ENCODE assay signal across 8 cellular contexts in genomic region chr12:57523706-57524614, GRCh38. TPM values are rescaled to one million over a fixed set of nuclear protein-coding genes. Genes with fewer than 3 reads are reported as not detected.
A peak's percentile ranks its signal among the peaks of the same experiment; 100 is the strongest.
DNase-seq lines count a peak whose midpoint lies in the region; ATAC-seq and TF ChIP-seq lines count a peak whose summit lies in the region.

No MANE protein-coding gene starts in this region.

- peak overlapping the region; percentile 83 for H3K9ac ChIP-seq in SU-DHL-6 (ENCODE audit: low read length)

- H3K79me2 ChIP-seq in SU-DHL-6 (ENCODE audit: insufficient read depth, low read length): peaks cover 24% of the 10 kb centered on the region

- H3K4me3 ChIP-seq in SU-DHL-6 (ENCODE audit: insufficient read depth, low read length, poor library complexity, severe bottlenecking) (peak overlapping the region; percentile 81), esophagus squamous epithelium (peak overlapping the region; percentile 69 to 93 (median 72)), sigmoid colon (peak overlapping the region; percentile 79 to 94 (median 82))

- H4K20me1 ChIP-seq in SU-DHL-6 (ENCODE audit: low read depth, low read length): no peaks in the 10 kb centered on the region; the same call in 1 of the 2 replicates

- H3K27ac ChIP-seq in SU-DHL-6 (ENCODE audit: low read depth, low read length) (peak overlapping the region; percentile 98), esophagus squamous epithelium (peak overlapping the region; percentile 96 to 100 (median 99)), sigmoid colon (peak overlapping the region; percentile 95 to 100 (median 98))

- no peak for TF ChIP-seq POLR2A in esophagus squamous epithelium (IDR thresholded peaks at IDR 0.05)
- no peak for TF ChIP-seq POLR2A in sigmoid colon (IDR thresholded peaks at IDR 0.05)

- no peak overlapping the region for H2AFZ ChIP-seq in SU-DHL-6 (ENCODE audit: low read depth, low read length, severe bottlenecking)

- H3K4me1 ChIP-seq in esophagus squamous epithelium: peaks cover 38 to 67% (median 40%) of the 10 kb centered on the region in 3 donors
- H3K4me1 ChIP-seq in sigmoid colon: peaks cover 0 to 55% (median 48%) of the 10 kb centered on the region in 4 donors

- TF ChIP-seq CTCF in GM13976 (IDR thresholded peaks at IDR 0.05; ENCODE audit: borderline replicate concordance, control extremely low read depth, extremely low read depth, insufficient read depth, missing control alignments): no peak
- TF ChIP-seq CTCF in SU-DHL-6 (IDR thresholded peaks at IDR 0.05; ENCODE audit: insufficient read depth, low read length, poor library complexity, severe bottlenecking): no peak
- no peak for TF ChIP-seq CTCF in esophagus squamous epithelium (IDR thresholded peaks at IDR 0.05)
- TF ChIP-seq CTCF in sigmoid colon (IDR thresholded peaks at IDR 0.05): no peak

- H3K27me3 ChIP-seq in SU-DHL-6 (ENCODE audit: low read length) (no peaks in the 10 kb centered on the region), esophagus squamous epithelium (no peaks in the 10 kb centered on the region), sigmoid colon (no peaks in the 10 kb centered on the region)

- 48 to 52% methylated on average over 10 of the region's 14 CpGs for WGBS in esophagus squamous epithelium, 2 donors
- WGBS in sigmoid colon, 2 donors: 70 to 73% methylated on average over 14 of the region's 14 CpGs

- H3F3A ChIP-seq in SU-DHL-6 (ENCODE audit: insufficient read depth): peaks cover 32% of the 10 kb centered on the region

- TF ChIP-seq EP300 in sigmoid colon (IDR thresholded peaks at IDR 0.05): no peak

- no peaks in the 10 kb centered on the region for H3K9me2 ChIP-seq in SU-DHL-6 (replicated peaks; ENCODE audit: insufficient read depth, low read length)

- H3K4me2 ChIP-seq in SU-DHL-6 (ENCODE audit: low read depth, low read length, poor library complexity, severe bottlenecking): peak overlapping the region; percentile 90

- no peak for ATAC-seq in GM18519 (IDR thresholded peaks at IDR 0.05; ENCODE audit: low FRiP score, unreplicated experiment)

- intact Hi-C loops in esophagus squamous epithelium (cut with DNase I) (no loop called here), sigmoid colon (cut with DNase I) (loop anchor here (5.0 kb wide), 3 partner anchors 37 to 1407 kb away; partner anchors contain the start of genes ARHGEF25, MARS1, RPL41 and ZC3H10)

- no peaks in the 10 kb centered on the region; the same call in 1 of the 2 replicates for H3K36me3 ChIP-seq in SU-DHL-6 (ENCODE audit: low read length)
- peaks cover 36 to 51% (median 42%) of the 10 kb centered on the region in 3 donors for H3K36me3 ChIP-seq in esophagus squamous epithelium
- H3K36me3 ChIP-seq in sigmoid colon: peaks cover 30 to 52% (median 40%) of the 10 kb centered on the region in 4 donors

- in situ Hi-C loops in GM13976 (cut with MboI; ENCODE audit: low sequenced_read_pairs, unreplicated experiment): no loop called here

- H3K9me3 ChIP-seq in SU-DHL-6 (ENCODE audit: insufficient read depth, low read length) (no peaks in the 10 kb centered on the region), esophagus squamous epithelium (no peaks in the 10 kb centered on the region), sigmoid colon (no peaks in the 10 kb centered on the region)

- DNase-seq in GM13976 (ENCODE audit: low spot score): peak; percentile 55
- DNase-seq in esophagus squamous epithelium (lab: John Stamatoyannopoulos, UW): no peak
- DNase-seq in sigmoid colon: no peak
- DNase-seq in NCI-H226: no peak
- DNase-seq in AML-193 (lab: John Stamatoyannopoulos, UW): no peak
- DNase-seq in AG20443 (ENCODE audit: low spot score): no peak

RNA-seq across cellular contexts. Expression of gene MBD6, which starts 1.3 kb away (rescaled TPM):
- 10 to 100 TPM; 13.8 to 33.2 (median 17.6) TPM for total RNA-seq in esophagus squamous epithelium
- 10 to 100 TPM; 13.5 to 23.5 (median 16.0) TPM for total RNA-seq in sigmoid colon
- polyA plus RNA-seq in sigmoid colon: 10 to 100 TPM; 16.2 to 52.8 (median 17.1) TPM

RNA-seq across cellular contexts. Expression of gene DDIT3, which starts 3.6 kb away (rescaled TPM):
- total RNA-seq in esophagus squamous epithelium: 10 to 100 TPM in 3 of 4 donors, 1 to 10 TPM in 1; 5.1 to 23.3 (median 15.4) TPM
- 10 to 100 TPM; 30.7 to 48.5 (median 40.7) TPM for total RNA-seq in sigmoid colon
- 10 to 100 TPM; 42.3 to 52.9 (median 46.7) TPM for polyA plus RNA-seq in sigmoid colon

RNA-seq across cellular contexts. Expression of gene DCTN2, which starts 23.0 kb away (rescaled TPM):
- 100 to 1,000 TPM; 122 to 175 (median 159) TPM for total RNA-seq in esophagus squamous epithelium
- 100 to 1,000 TPM; 118 to 194 (median 141) TPM for total RNA-seq in sigmoid colon
- 100 to 1,000 TPM; 141 to 204 (median 172) TPM for polyA plus RNA-seq in sigmoid colon

RNA-seq across cellular contexts. Expression of gene KIF5A, which starts 25.9 kb away (rescaled TPM):
- under 1 TPM in 3 of 4 donors, not detected in 1; 0.15 to 0.22 (median 0.19) TPM for total RNA-seq in esophagus squamous epithelium
- total RNA-seq in sigmoid colon: 1 to 10 TPM; 3.6 to 8.9 (median 6.9) TPM
- 1 to 10 TPM in 1 of 3 donors, under 1 TPM in 2; under 0.01 to 3.5 (median 0.46) TPM for polyA plus RNA-seq in sigmoid colon

RNA-seq across cellular contexts. Expression of gene MARS1, which starts 36.1 kb away (rescaled TPM):
- total RNA-seq in esophagus squamous epithelium (10 to 100 TPM; 54.2 to 94.6 (median 69.6) TPM), sigmoid colon (10 to 100 TPM; 46.6 to 56.3 (median 53.2) TPM)
- polyA plus RNA-seq in sigmoid colon: 10 to 100 TPM; 22.9 to 86.2 (median 25.8) TPM
